1 cellular context compared by ENCODE assay signal in the genomic region with DNA sequence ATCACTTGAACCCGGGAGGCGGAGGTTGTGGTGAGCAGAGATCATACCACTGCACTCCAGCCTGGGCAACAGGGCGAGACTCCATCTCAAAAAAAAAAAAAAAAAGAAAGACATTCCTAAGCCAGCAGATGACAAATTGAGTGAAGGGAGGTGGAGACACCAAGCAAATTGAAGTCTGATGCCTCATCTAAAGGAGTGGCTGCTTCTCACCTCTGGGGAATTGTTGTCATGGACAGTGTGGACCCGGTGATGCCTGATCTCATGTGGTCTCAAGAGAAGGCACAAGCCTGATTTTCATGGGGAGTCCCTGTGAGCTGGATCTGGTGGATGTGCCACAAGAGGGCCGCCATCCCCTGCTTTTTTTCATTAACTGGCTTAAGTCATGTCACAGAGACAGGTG.
TF ChIP-seq lines count a peak whose summit lies in the region.

No MANE protein-coding gene starts in this region.

TF ChIP-seq in GM23338, 12 proteins besides CTCF, POLR2A, EP300 and RAD21 (continued from another document):
- TF ChIP-seq, protein P1, sequence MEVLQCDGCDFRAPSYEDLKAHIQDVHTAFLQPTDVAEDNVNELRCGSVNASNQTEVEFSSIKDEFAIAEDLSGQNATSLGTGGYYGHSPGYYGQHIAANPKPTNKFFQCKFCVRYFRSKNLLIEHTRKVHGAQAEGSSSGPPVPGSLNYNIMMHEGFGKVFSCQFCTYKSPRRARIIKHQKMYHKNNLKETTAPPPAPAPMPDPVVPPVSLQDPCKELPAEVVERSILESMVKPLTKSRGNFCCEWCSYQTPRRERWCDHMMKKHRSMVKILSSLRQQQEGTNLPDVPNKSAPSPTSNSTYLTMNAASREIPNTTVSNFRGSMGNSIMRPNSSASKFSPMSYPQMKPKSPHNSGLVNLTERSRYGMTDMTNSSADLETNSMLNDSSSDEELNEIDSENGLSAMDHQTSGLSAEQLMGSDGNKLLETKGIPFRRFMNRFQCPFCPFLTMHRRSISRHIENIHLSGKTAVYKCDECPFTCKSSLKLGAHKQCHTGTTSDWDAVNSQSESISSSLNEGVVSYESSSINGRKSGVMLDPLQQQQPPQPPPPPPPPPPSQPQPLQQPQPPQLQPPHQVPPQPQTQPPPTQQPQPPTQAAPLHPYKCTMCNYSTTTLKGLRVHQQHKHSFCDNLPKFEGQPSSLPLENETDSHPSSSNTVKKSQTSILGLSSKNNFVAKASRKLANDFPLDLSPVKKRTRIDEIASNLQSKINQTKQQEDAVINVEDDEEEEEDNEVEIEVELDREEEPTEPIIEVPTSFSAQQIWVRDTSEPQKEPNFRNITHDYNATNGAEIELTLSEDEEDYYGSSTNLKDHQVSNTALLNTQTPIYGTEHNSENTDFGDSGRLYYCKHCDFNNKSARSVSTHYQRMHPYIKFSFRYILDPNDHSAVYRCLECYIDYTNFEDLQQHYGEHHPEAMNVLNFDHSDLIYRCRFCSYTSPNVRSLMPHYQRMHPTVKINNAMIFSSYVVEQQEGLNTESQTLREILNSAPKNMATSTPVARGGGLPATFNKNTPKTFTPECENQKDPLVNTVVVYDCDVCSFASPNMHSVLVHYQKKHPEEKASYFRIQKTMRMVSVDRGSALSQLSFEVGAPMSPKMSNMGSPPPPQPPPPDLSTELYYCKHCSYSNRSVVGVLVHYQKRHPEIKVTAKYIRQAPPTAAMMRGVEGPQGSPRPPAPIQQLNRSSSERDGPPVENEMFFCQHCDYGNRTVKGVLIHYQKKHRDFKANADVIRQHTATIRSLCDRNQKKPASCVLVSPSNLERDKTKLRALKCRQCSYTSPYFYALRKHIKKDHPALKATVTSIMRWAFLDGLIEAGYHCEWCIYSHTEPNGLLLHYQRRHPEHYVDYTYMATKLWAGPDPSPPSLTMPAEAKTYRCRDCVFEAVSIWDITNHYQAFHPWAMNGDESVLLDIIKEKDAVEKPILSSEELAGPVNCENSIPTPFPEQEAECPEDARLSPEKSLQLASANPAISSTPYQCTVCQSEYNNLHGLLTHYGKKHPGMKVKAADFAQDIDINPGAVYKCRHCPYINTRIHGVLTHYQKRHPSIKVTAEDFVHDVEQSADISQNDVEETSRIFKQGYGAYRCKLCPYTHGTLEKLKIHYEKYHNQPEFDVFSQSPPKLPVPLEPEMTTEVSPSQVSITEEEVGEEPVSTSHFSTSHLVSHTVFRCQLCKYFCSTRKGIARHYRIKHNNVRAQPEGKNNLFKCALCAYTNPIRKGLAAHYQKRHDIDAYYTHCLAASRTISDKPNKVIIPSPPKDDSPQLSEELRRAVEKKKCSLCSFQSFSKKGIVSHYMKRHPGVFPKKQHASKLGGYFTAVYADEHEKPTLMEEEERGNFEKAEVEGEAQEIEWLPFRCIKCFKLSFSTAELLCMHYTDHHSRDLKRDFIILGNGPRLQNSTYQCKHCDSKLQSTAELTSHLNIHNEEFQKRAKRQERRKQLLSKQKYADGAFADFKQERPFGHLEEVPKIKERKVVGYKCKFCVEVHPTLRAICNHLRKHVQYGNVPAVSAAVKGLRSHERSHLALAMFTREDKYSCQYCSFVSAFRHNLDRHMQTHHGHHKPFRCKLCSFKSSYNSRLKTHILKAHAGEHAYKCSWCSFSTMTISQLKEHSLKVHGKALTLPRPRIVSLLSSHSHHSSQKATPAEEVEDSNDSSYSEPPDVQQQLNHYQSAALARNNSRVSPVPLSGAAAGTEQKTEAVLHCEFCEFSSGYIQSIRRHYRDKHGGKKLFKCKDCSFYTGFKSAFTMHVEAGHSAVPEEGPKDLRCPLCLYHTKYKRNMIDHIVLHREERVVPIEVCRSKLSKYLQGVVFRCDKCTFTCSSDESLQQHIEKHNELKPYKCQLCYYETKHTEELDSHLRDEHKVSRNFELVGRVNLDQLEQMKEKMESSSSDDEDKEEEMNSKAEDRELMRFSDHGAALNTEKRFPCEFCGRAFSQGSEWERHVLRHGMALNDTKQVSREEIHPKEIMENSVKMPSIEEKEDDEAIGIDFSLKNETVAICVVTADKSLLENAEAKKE (CRISPR knock-in tag; IDR thresholded peaks at IDR 0.05): no peak
- TF ChIP-seq, protein P2, sequence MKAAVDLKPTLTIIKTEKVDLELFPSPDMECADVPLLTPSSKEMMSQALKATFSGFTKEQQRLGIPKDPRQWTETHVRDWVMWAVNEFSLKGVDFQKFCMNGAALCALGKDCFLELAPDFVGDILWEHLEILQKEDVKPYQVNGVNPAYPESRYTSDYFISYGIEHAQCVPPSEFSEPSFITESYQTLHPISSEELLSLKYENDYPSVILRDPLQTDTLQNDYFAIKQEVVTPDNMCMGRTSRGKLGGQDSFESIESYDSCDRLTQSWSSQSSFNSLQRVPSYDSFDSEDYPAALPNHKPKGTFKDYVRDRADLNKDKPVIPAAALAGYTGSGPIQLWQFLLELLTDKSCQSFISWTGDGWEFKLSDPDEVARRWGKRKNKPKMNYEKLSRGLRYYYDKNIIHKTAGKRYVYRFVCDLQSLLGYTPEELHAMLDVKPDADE (IDR thresholded peaks at IDR 0.05): no peak
- TF ChIP-seq ZNF114 (CRISPR knock-in tag; IDR thresholded peaks at IDR 0.05) (no peak), POLR2AphosphoS5 (IDR thresholded peaks at IDR 0.05; ENCODE audit: low read depth) (no peak), JUNB (IDR thresholded peaks at IDR 0.05; ENCODE audit: unreplicated experiment) (no peak), NANOG (IDR thresholded peaks at IDR 0.05; ENCODE audit: borderline replicate concordance) (no peak), ZNF331 (CRISPR knock-in tag; IDR thresholded peaks at IDR 0.05; ENCODE audit: low read depth) (no peak), EZH2 (IDR thresholded peaks at IDR 0.05; ENCODE audit: low read depth, unreplicated experiment) (no peak), CREB1 (CRISPR knock-in tag; IDR thresholded peaks at IDR 0.05; ENCODE audit: low read depth) (no peak)
- TF ChIP-seq, protein P3, sequence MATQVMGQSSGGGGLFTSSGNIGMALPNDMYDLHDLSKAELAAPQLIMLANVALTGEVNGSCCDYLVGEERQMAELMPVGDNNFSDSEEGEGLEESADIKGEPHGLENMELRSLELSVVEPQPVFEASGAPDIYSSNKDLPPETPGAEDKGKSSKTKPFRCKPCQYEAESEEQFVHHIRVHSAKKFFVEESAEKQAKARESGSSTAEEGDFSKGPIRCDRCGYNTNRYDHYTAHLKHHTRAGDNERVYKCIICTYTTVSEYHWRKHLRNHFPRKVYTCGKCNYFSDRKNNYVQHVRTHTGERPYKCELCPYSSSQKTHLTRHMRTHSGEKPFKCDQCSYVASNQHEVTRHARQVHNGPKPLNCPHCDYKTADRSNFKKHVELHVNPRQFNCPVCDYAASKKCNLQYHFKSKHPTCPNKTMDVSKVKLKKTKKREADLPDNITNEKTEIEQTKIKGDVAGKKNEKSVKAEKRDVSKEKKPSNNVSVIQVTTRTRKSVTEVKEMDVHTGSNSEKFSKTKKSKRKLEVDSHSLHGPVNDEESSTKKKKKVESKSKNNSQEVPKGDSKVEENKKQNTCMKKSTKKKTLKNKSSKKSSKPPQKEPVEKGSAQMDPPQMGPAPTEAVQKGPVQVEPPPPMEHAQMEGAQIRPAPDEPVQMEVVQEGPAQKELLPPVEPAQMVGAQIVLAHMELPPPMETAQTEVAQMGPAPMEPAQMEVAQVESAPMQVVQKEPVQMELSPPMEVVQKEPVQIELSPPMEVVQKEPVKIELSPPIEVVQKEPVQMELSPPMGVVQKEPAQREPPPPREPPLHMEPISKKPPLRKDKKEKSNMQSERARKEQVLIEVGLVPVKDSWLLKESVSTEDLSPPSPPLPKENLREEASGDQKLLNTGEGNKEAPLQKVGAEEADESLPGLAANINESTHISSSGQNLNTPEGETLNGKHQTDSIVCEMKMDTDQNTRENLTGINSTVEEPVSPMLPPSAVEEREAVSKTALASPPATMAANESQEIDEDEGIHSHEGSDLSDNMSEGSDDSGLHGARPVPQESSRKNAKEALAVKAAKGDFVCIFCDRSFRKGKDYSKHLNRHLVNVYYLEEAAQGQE (IDR thresholded peaks at IDR 0.05; ENCODE audit: unreplicated experiment): no peak
